ENCODE assay signal across 18 cellular contexts in genomic region chr16:47506800-47507199, GRCh38.
"Had no signal": no experiment of that assay in that cellular context is flagged by ENCODE, and none has a peak within 500 bp of the region (broad histone marks: within the 10 kb centered on the region; RNA-seq: fewer than 3 reads in every experiment).

No MANE protein-coding gene starts in this region.

- H3K4me3 ChIP-seq: colonic mucosa, esophagus muscularis mucosa, mucosa of descending colon, right atrium auricular region, skin epidermis, transverse colon had no signal

- H3K4me1 ChIP-seq: colonic mucosa, esophagus muscularis mucosa, right atrium auricular region, transverse colon had no signal

- DNase-seq: activated CD4-positive, alpha-beta T cell treated with anti-CD3 and anti-CD28 coated beads, Interleukin-2, amount 10 ng/mL, durations not matched to agents 7 days and 5 days; activated CD8-positive, alpha-beta memory T cell treated with anti-CD3 and anti-CD28 coated beads for 24 hours; activated naive CD4-positive, alpha-beta T cell; activated naive CD8-positive, alpha-beta T cell treated with anti-CD3 and anti-CD28 coated beads, Interleukin-2, amount 10 ng/mL, durations not matched to agents 7 days and 5 days; central memory CD4-positive, alpha-beta T cell; colonic mucosa; left colon; mammary epithelial cell; mucosa of descending colon; naive thymus-derived CD8-positive, alpha-beta T cell; stimulated activated CD4-positive, alpha-beta T cell treated with anti-CD3 and anti-CD28 coated beads, Interleukin-15, amount 100 ng/mL, for 24 hours; stimulated activated CD4-positive, alpha-beta T cell treated with anti-CD3 and anti-CD28 coated beads, Interleukin-4, amount 100 ng/mL, for 1 hour; stimulated activated naive B cell treated with anti-CD40 and anti-IgM and Interleukin-4, amounts not matched to agents 10 μg/mL and 1 μg/mL and 100 μg/mL, for 72 hours; SW 1271; transverse colon had no signal

- ATAC-seq: left colon; mucosa of descending colon; naive thymus-derived CD8-positive, alpha-beta T cell had no signal

- H3K9me3 ChIP-seq: colonic mucosa, esophagus muscularis mucosa, mucosa of descending colon, right atrium auricular region, transverse colon had no signal

- H3K27ac ChIP-seq: colonic mucosa, esophagus muscularis mucosa, right atrium auricular region, skin epidermis, transverse colon had no signal

- H3K36me3 ChIP-seq: colonic mucosa had no signal

- H3K27me3 ChIP-seq: colonic mucosa, esophagus muscularis mucosa, right atrium auricular region, transverse colon had no signal
